9 cellular contexts compared by ENCODE assay signal in the genomic region with DNA sequence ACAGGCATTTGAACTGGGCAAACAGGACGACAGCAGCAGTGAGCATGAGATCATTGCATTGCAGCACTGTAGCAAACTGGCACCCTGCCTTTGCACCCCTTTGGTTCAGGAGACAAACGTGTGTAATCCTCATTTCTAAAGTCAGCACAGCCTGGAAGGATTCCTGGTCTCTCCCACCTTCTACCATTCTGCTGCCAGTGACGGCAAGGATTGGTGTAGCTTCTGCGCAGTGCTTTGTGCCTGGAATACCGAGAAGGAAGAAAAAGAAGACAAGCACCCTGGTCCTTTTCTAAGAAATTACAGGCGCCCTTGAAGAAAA.
DNase-seq lines count a peak whose midpoint lies in the region; ATAC-seq, FAIRE-seq and TF ChIP-seq lines count a peak whose summit lies in the region.
"Had no signal": no experiment of that assay in that cellular context is flagged by ENCODE, and none has a peak within 500 bp of the region (broad histone marks: within the 10 kb centered on the region; RNA-seq: fewer than 3 reads in every experiment).

No MANE protein-coding gene starts in this region.

- no peak overlapping the region for H3K27ac ChIP-seq in brain microvascular endothelial cell
- peak overlapping the region; percentile 32 to 63 for H3K27ac ChIP-seq in kidney (ENCODE audit: low read depth in 2 of 2, low read length in 2 of 2)
- H3K27ac ChIP-seq in thoracic aorta, result peak overlapping the region; percentile 68 to 82

- no peak for FAIRE-seq in kidney (lab: Jason Lieb, UNC)

- ATAC-seq in thoracic aorta (ENCODE audit: insufficient number of reproducible peaks, low FRiP score, low read depth) (peak; percentile 77), HG03521 (IDR thresholded peaks at IDR 0.05; ENCODE audit: unreplicated experiment) (no peak), GM21447 (IDR thresholded peaks at IDR 0.05; ENCODE audit: unreplicated experiment) (no peak)

- peak overlapping the region; percentile 42 for H3K4me3 ChIP-seq in brain microvascular endothelial cell (ENCODE audit: low read depth, low read length)
- H3K4me3 ChIP-seq in kidney (ENCODE audit: low read length in 2 of 2), result peak overlapping the region; percentile 59 to 70
- peak overlapping the region; percentile 77 for H3K4me3 ChIP-seq in thoracic aorta

- DNase-seq in LHCN-M2 (ENCODE audit: low read depth) (peak; percentile 93), brain microvascular endothelial cell (no peak), kidney (peak; percentile 78), thoracic aorta (ENCODE audit: low spot score) (no peak), NCI-H1417 (lab: John Stamatoyannopoulos, UW) (no peak), GM13976 (ENCODE audit: low spot score) (no peak)
- DNase-seq: activated B cell treated with CpG ODN at 0.5 μM for 24 hours had no signal

- H3K9me3 ChIP-seq in kidney (ENCODE audit: control insufficient read depth in 1 of 2, low read length in 2 of 2) (no peaks in the 10 kb centered on the region), thoracic aorta (no peaks in the 10 kb centered on the region)

- peak overlapping the region in 1 of 2 donors; percentile 70 for H3K9ac ChIP-seq in kidney (ENCODE audit: low read length in 2 of 2)

- H3K4me1 ChIP-seq in kidney (ENCODE audit: control insufficient read depth in 1 of 2, insufficient read depth in 1 of 2, low read depth in 1 of 2, low read length in 2 of 2) (peaks cover 3 to 4% of the 10 kb centered on the region in 2 donors), thoracic aorta (ENCODE audit: control insufficient read depth in 1 of 2, low read depth in 2 of 2) (peaks cover 7 to 37% of the 10 kb centered on the region in 2 donors)

- TF ChIP-seq CTCF in brain microvascular endothelial cell (IDR thresholded peaks at IDR 0.05; ENCODE audit: low read depth, low read length, missing control alignments) (no peak), kidney (IDR thresholded peaks at IDR 0.05; ENCODE audit: borderline replicate concordance, extremely low read depth, insufficient read depth) (no peak), thoracic aorta (IDR thresholded peaks at IDR 0.05) (no peak), GM13976 (IDR thresholded peaks at IDR 0.05; ENCODE audit: borderline replicate concordance, control extremely low read depth, extremely low read depth, insufficient read depth, missing control alignments) (no peak)

- H3K36me3 ChIP-seq in brain microvascular endothelial cell (replicated peaks) (no peaks in the 10 kb centered on the region), kidney (ENCODE audit: control insufficient read depth in 1 of 2, insufficient read depth in 2 of 2, low read length in 2 of 2) (peaks cover 0 to 3% of the 10 kb centered on the region in 2 donors), thoracic aorta (no peaks in the 10 kb centered on the region)

- H3K27me3 ChIP-seq in brain microvascular endothelial cell (replicated peaks) (no peaks in the 10 kb centered on the region), thoracic aorta (replicated peaks; ENCODE audit: insufficient read depth) (no peaks in the 10 kb centered on the region)

- intact Hi-C loops in kidney (cut with DNase I), result no loop called here

- in situ Hi-C loops in brain microvascular endothelial cell (cut with HindIII; ENCODE audit: low pct_ligation_motif_present, low sequenced_read_pairs) (no loop called here), GM13976 (cut with MboI; ENCODE audit: low sequenced_read_pairs, unreplicated experiment) (no loop called here)

Comparison
In these comparisons a context has a peak if more than half of its experiments do, and no peak if none do; other contexts are left out.
1. DNase-seq: peak in LHCN-M2 (single experiment) and kidney (single experiment); none in brain microvascular endothelial cell (single experiment), thoracic aorta (single experiment), NCI-H1417 (0 of 3) and GM13976 (single experiment).
2. Peak in every context shown above with its lines, with median percentiles within 50 percentile points of each other: H3K4me3 ChIP-seq.